ENCODE assay signal across 17 cellular contexts in genomic region chr11:8714622-8715225, GRCh38. TPM values are rescaled to one million over a fixed set of nuclear protein-coding genes. Genes with fewer than 3 reads are reported as not detected.
DNase-seq lines count a peak whose midpoint lies in the region; ATAC-seq and TF ChIP-seq lines count a peak whose summit lies in the region.
"Had no signal": no experiment of that assay in that cellular context is flagged by ENCODE, and none has a peak within 500 bp of the region (broad histone marks: within the 10 kb centered on the region; RNA-seq: fewer than 3 reads in every experiment).

No MANE protein-coding gene starts in this region.

- no peaks in the 10 kb centered on the region for H3K9me3 Mint-ChIP-seq in brain
- H3K9me3 Mint-ChIP-seq in stimulated activated naive CD8-positive, alpha-beta T cell treated with anti-CD3 and anti-CD28 coated beads, Interleukin-15, amount 100 ng/mL, for 72 hours: no peaks in the 10 kb centered on the region
- H3K9me3 Mint-ChIP-seq: activated naive CD4-positive, alpha-beta T cell treated with anti-CD3 and anti-CD28 coated beads, Interleukin-2, amount 10 ng/mL, durations not matched to agents 7 days and 5 days had no signal

- H3K27ac ChIP-seq in mesendoderm (ENCODE audit: low read depth, low read length) (peak overlapping the region; percentile 79), subcutaneous abdominal adipose tissue (ENCODE audit: low read depth, low read length) (peak overlapping the region; percentile 38)
- H3K27ac ChIP-seq: SJCRH30 had no signal

- H3K23ac ChIP-seq in mesendoderm (ENCODE audit: low read length): no peak overlapping the region

- H3K27me3 ChIP-seq in mesendoderm (ENCODE audit: insufficient read depth, low read length, poor library complexity): no peaks in the 10 kb centered on the region
- H3K27me3 ChIP-seq in subcutaneous abdominal adipose tissue (ENCODE audit: control insufficient read depth in 5 of 5, insufficient read depth in 4 of 5, low read length in 5 of 5): no peaks in the 10 kb centered on the region
- H3K27me3 ChIP-seq: body of pancreas, dorsolateral prefrontal cortex, left lung, SJCRH30 had no signal

- H3K18ac ChIP-seq in mesendoderm (ENCODE audit: low read length): peak overlapping the region; percentile 52

- peak; percentile 6 for DNase-seq in NCI-H82 (lab: John Stamatoyannopoulos, UW)
- no peak for DNase-seq in NCI-H82 treated with DMSO at 0.1 percent for 48 hours (lab: John Stamatoyannopoulos, UW; ENCODE audit: unreplicated experiment)
- DNase-seq in mesendoderm: no peak
- no peak for DNase-seq in COR-L47 (lab: John Stamatoyannopoulos, UW)
- no peak for DNase-seq in activated CD4-positive, alpha-beta T cell treated with anti-CD3 and anti-CD28 coated beads for 4 hours
- no peak for DNase-seq in stimulated activated naive CD8-positive, alpha-beta T cell treated with anti-CD3 and anti-CD28 coated beads, Interleukin-15, amount 100 ng/mL, for 72 hours
- DNase-seq: 8988T; activated naive CD4-positive, alpha-beta T cell treated with anti-CD3 and anti-CD28 coated beads, Interleukin-2, amount 10 ng/mL, durations not matched to agents 7 days and 5 days; body of pancreas; HCEC 1CT; NCI-H1436 treated with DMSO at 0.1 percent for 48 hours; NCI-H226; SJCRH30 had no signal

- H3K4me1 ChIP-seq in mesendoderm (ENCODE audit: control insufficient read depth, low read depth, low read length) (peaks cover 29% of the 10 kb centered on the region), subcutaneous abdominal adipose tissue (ENCODE audit: control insufficient read depth in 5 of 5, insufficient read depth in 5 of 5, low read length in 5 of 5) (peaks cover 21 to 77% (median 45%) of the 10 kb centered on the region in 5 donors)

- ATAC-seq in stimulated activated naive CD8-positive, alpha-beta T cell treated with anti-CD3 and anti-CD28 coated beads, Interleukin-15, amount 100 ng/mL, for 72 hours: no peak
- ATAC-seq: body of pancreas, left lung had no signal

- H2BK15ac ChIP-seq in mesendoderm (replicated peaks; ENCODE audit: low read depth): no peak overlapping the region

- no peak overlapping the region for H2AK5ac ChIP-seq in mesendoderm (ENCODE audit: low read length)

- H3K27ac Mint-ChIP-seq in brain: peak overlapping the region in 4 of 5 experiments; percentile 51 to 99 (median 90)
- H3K27ac Mint-ChIP-seq in stimulated activated naive CD8-positive, alpha-beta T cell treated with anti-CD3 and anti-CD28 coated beads, Interleukin-15, amount 100 ng/mL, for 72 hours: no peak overlapping the region
- H3K27ac Mint-ChIP-seq: activated naive CD4-positive, alpha-beta T cell treated with anti-CD3 and anti-CD28 coated beads, Interleukin-2, amount 10 ng/mL, durations not matched to agents 7 days and 5 days had no signal

- WGBS in mesendoderm (ENCODE audit: extremely low coverage, insufficient coverage, low lambda C conversion rate): no CpG with 5 or more reads among the region's 4 CpGs

- no peak overlapping the region for H3K4me2 ChIP-seq in mesendoderm (ENCODE audit: low read length)

- peak overlapping the region; percentile 82 for H2BK120ac ChIP-seq in mesendoderm (ENCODE audit: low read depth, low read length)

- no peaks in the 10 kb centered on the region for H3K9me3 ChIP-seq in subcutaneous abdominal adipose tissue (ENCODE audit: control insufficient read depth in 5 of 5, low read length in 5 of 5)
- H3K9me3 ChIP-seq: body of pancreas, left lung, SJCRH30 had no signal

- H3K4me1 Mint-ChIP-seq in brain: peaks cover 60% of the 10 kb centered on the region
- H3K4me1 Mint-ChIP-seq in stimulated activated naive CD8-positive, alpha-beta T cell treated with anti-CD3 and anti-CD28 coated beads, Interleukin-15, amount 100 ng/mL, for 72 hours: peaks cover 16% of the 10 kb centered on the region
- H3K4me1 Mint-ChIP-seq: activated naive CD4-positive, alpha-beta T cell treated with anti-CD3 and anti-CD28 coated beads, Interleukin-2, amount 10 ng/mL, durations not matched to agents 7 days and 5 days had no signal

- H3K27me3 Mint-ChIP-seq in brain: peaks cover 2% of the 10 kb centered on the region
- H3K27me3 Mint-ChIP-seq in stimulated activated naive CD8-positive, alpha-beta T cell treated with anti-CD3 and anti-CD28 coated beads, Interleukin-15, amount 100 ng/mL, for 72 hours: peaks cover 11% of the 10 kb centered on the region

- peak overlapping the region; percentile 33 for H2BK5ac ChIP-seq in mesendoderm (ENCODE audit: low read length)

- peaks cover 45% of the 10 kb centered on the region for H3K36me3 Mint-ChIP-seq in brain
- H3K36me3 Mint-ChIP-seq: activated naive CD4-positive, alpha-beta T cell treated with anti-CD3 and anti-CD28 coated beads, Interleukin-2, amount 10 ng/mL, durations not matched to agents 7 days and 5 days had no signal

- H3K36me3 ChIP-seq in mesendoderm (ENCODE audit: control insufficient read depth, insufficient read depth, low read length) (peaks cover 2% of the 10 kb centered on the region), subcutaneous abdominal adipose tissue (ENCODE audit: control insufficient read depth in 5 of 5, insufficient read depth in 5 of 5, low read length in 5 of 5) (peaks cover 0 to 23% (median 12%) of the 10 kb centered on the region in 5 donors)

- no peak overlapping the region for H3K4me3 Mint-ChIP-seq in brain
- H3K4me3 Mint-ChIP-seq in stimulated activated naive CD8-positive, alpha-beta T cell treated with anti-CD3 and anti-CD28 coated beads, Interleukin-15, amount 100 ng/mL, for 72 hours: no peak overlapping the region
- H3K4me3 Mint-ChIP-seq: activated naive CD4-positive, alpha-beta T cell treated with anti-CD3 and anti-CD28 coated beads, Interleukin-2, amount 10 ng/mL, durations not matched to agents 7 days and 5 days had no signal

- H4K8ac ChIP-seq in mesendoderm (ENCODE audit: low read depth, low read length): no peak overlapping the region

- H3K4me3 ChIP-seq in mesendoderm (ENCODE audit: low read length) (no peak overlapping the region), subcutaneous abdominal adipose tissue (ENCODE audit: low read depth in 1 of 5, low read length in 5 of 5) (peak overlapping the region in 2 of 5 donors; percentile 0 to 19)
- H3K4me3 ChIP-seq: body of pancreas, dorsolateral prefrontal cortex, left lung, SJCRH30 had no signal

- peak overlapping the region; percentile 56 for H3K56ac ChIP-seq in mesendoderm (ENCODE audit: low read length)

- no peak overlapping the region for H3K9ac ChIP-seq in mesendoderm (ENCODE audit: low read length)
- H3K9ac ChIP-seq in subcutaneous abdominal adipose tissue (ENCODE audit: low read length in 5 of 5): no peak overlapping the region

- no peaks in the 10 kb centered on the region for H3K79me2 ChIP-seq in mesendoderm (ENCODE audit: control insufficient read depth, insufficient read depth, low read length)

- no peaks in the 10 kb centered on the region for H3K79me1 ChIP-seq in mesendoderm (ENCODE audit: low read length)

- no peak overlapping the region for H4K5ac ChIP-seq in mesendoderm (ENCODE audit: low read length)

- TF ChIP-seq CTCF in brain (conservative IDR thresholded peaks at IDR 0.05): no peak

- no peak overlapping the region for H3K4ac ChIP-seq in mesendoderm (ENCODE audit: low read depth, low read length)

RNA-seq across cellular contexts. Expression of gene RPL27A, which starts 32.1 kb away (rescaled TPM):
- 1,828 TPM for polyA plus RNA-seq in brain (ENCODE audit: insufficient read depth, low read depth, low replicate concordance)
- 2,670 TPM for polyA plus RNA-seq in mesendoderm (2013, experiment 1 of 2)
- polyA plus RNA-seq in mesendoderm (2013, experiment 2 of 2): 2,699 TPM

RNA-seq across cellular contexts. Expression of gene TRIM66, which starts 32.3 kb away (rescaled TPM):
- 3.7 TPM for polyA plus RNA-seq in brain (ENCODE audit: insufficient read depth, low read depth, low replicate concordance)
- 0.79 TPM for polyA plus RNA-seq in mesendoderm (2013, experiment 1 of 2)
- 0.87 TPM for polyA plus RNA-seq in mesendoderm (2013, experiment 2 of 2)

Comparison
In these comparisons a context has a peak if more than half of its experiments do, and no peak if none do; other contexts are left out.
1. H3K27ac Mint-ChIP-seq: peak in brain (4 of 5); none in stimulated activated naive CD8-positive, alpha-beta T cell treated with anti-CD3 and anti-CD28 coated beads, Interleukin-15, amount 100 ng/mL, for 72 hours (0 of 2).